Comparison of ENCODE assay signal across 8 cellular contexts in the genomic region with DNA sequence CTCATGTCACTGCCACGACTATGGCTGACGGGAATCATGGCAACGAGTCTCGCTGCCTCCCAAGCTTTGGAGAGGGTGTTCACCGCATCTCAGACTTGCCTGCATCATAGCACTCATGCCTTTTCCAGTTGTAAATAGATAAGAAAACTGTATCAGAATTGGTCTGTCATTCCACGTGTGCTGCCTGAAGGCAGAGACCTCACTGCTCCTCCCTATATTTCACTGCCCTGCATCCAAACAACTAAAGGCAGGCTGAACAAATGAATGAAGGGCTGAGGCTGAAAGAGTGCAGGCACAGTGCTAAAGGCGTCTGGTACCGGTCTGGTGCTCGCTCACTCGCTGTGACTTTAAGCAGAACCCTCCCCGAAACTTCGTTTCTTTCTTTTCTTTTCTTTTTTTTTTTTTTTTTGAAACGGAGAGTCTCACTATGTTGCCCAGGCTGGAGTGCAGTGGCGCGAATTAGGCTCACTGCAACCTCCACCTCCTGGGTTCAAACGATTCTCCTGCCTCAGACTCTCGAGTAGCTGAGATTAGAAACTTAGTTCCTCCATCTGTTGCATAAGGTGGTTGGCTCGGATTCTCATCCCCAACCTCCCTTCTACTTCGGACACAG. TPM values are rescaled to one million over a fixed set of nuclear protein-coding genes. Genes with fewer than 3 reads are reported as not detected.
DNase-seq lines count a peak whose midpoint lies in the region; ATAC-seq and TF ChIP-seq lines count a peak whose summit lies in the region.

No MANE protein-coding gene starts in this region.

- ATAC-seq in GM18498 (IDR thresholded peaks at IDR 0.05; ENCODE audit: unreplicated experiment) (peak; percentile 10), HG03045 (IDR thresholded peaks at IDR 0.05; ENCODE audit: unreplicated experiment) (peak; percentile 8), left colon (peak; percentile 36), GM21786 (IDR thresholded peaks at IDR 0.05; ENCODE audit: unreplicated experiment) (no peak)

- no peak for TF ChIP-seq EP300 in tibial nerve (IDR thresholded peaks at IDR 0.05)

- H3K4me3 ChIP-seq in adrenal gland = peak overlapping the region; percentile 21 to 96 (median 82)
- H3K4me3 ChIP-seq in tibial nerve = peak overlapping the region; percentile 55 to 87 (median 78)

- DNase-seq in adrenal gland (peak in 1 of 7 donors; percentile 8), left colon (no peak), tibial nerve (ENCODE audit: low spot score in 2 of 2) (no peak), OCI-M2 (lab: John Stamatoyannopoulos, UW; ENCODE audit: unreplicated experiment) (no peak), SW 1271 (lab: John Stamatoyannopoulos, UW) (no peak)

- H3K36me3 ChIP-seq in adrenal gland (replicated peaks in 1 of 2) = peaks cover 0 to 2% of the 10 kb centered on the region in 2 donors
- peaks cover 0 to 8% (median 0%) of the 10 kb centered on the region in 3 donors for H3K36me3 ChIP-seq in tibial nerve

- H3K27me3 ChIP-seq in adrenal gland (no peaks in the 10 kb centered on the region), tibial nerve (no peaks in the 10 kb centered on the region)

- no peaks in the 10 kb centered on the region for H3K9me3 ChIP-seq in adrenal gland (replicated peaks in 1 of 3)
- H3K9me3 ChIP-seq in tibial nerve = no peaks in the 10 kb centered on the region

- WGBS in adrenal gland, 4 donors = 3 to 8% (median 6%) methylated on average over 15 to 19 of the region's 19 CpGs
- 8% methylated on average over 19 of the region's 19 CpGs for WGBS in tibial nerve, 2 donors

- H3K27ac ChIP-seq in adrenal gland (peak overlapping the region in 3 of 5 donors; percentile 45 to 89 (median 59)), tibial nerve (peak overlapping the region in 3 of 4 donors; percentile 56 to 75 (median 67))

- TF ChIP-seq CTCF in adrenal gland (IDR thresholded peaks at IDR 0.05) (no peak), tibial nerve (IDR thresholded peaks at IDR 0.05) (no peak)

- H3K4me1 ChIP-seq in adrenal gland (replicated peaks in 1 of 2) (peaks cover 10 to 24% of the 10 kb centered on the region in 2 donors), tibial nerve (peaks cover 0 to 31% (median 11%) of the 10 kb centered on the region in 4 donors)

- intact Hi-C loops in adrenal gland (cut with DNase I) (loop anchor here in 1 of 2 donors (5.0 kb wide), 1 partner anchor 139 kb away; no protein-coding TSS in a partner anchor), left colon (cut with DNase I, micrococcal nuclease) (no loop called here)

- no peak for TF ChIP-seq POLR2A in adrenal gland (IDR thresholded peaks at IDR 0.05)
- no peak for TF ChIP-seq POLR2A in tibial nerve (IDR thresholded peaks at IDR 0.05)

RNA-seq across cellular contexts. Expression of gene EIF2B3, which starts 0.5 kb away (rescaled TPM):
- total RNA-seq in adrenal gland (10 to 100 TPM; 13.8 to 47.2 (median 37.1) TPM), left colon (10 to 100 TPM; 11.1 to 12.8 TPM), tibial nerve (10 to 100 TPM; 13.1 to 42.0 (median 26.5) TPM)
- polyA plus RNA-seq in adrenal gland = 10 to 100 TPM; 12.6 to 61.0 (median 16.0) TPM

RNA-seq across cellular contexts. Expression of gene HECTD3, which starts 25.3 kb away (rescaled TPM):
- total RNA-seq in adrenal gland = 10 to 100 TPM; 25.4 to 68.4 (median 50.8) TPM
- polyA plus RNA-seq in adrenal gland = 10 to 100 TPM; 31.1 to 73.7 (median 54.3) TPM
- total RNA-seq in left colon = 100 to 1,000 TPM; 112 to 126 TPM
- total RNA-seq in tibial nerve = 10 to 100 TPM; 40.4 to 51.6 (median 46.4) TPM

RNA-seq across cellular contexts. Expression of gene UROD, which starts 26.2 kb away (rescaled TPM):
- total RNA-seq in adrenal gland (100 to 1,000 TPM; 169 to 324 (median 219) TPM), left colon (10 to 100 TPM; 45.4 to 46.4 TPM), tibial nerve (10 to 100 TPM; 53.1 to 95.1 (median 62.1) TPM)
- 100 to 1,000 TPM; 219 to 380 (median 265) TPM for polyA plus RNA-seq in adrenal gland
